Comparison of ENCODE assay signal across 8 cellular contexts in genomic region chr11:72721276-72721675, GRCh38. TPM values are rescaled to one million over a fixed set of nuclear protein-coding genes. Genes with fewer than 3 reads are reported as not detected.
A peak's percentile ranks its signal among the peaks of the same experiment; 100 is the strongest.
DNase-seq lines count a peak whose midpoint lies in the region; TF ChIP-seq lines count a peak whose summit lies in the region.

No MANE protein-coding gene starts in this region.

- no peaks in the 10 kb centered on the region for H3K36me3 ChIP-seq in PC-9 (ENCODE audit: low read depth)
- H3K36me3 ChIP-seq in ovary = no peaks in the 10 kb centered on the region

- BruUV-seq in PC-9 (replicated peaks; lab: Mats Ljungman, UMichigan) = no TSS peak

- no peaks in the 10 kb centered on the region; the same call in 1 of the 2 replicates for H3F3A ChIP-seq in PC-9 (ENCODE audit: insufficient read depth, low read depth)

- H4K20me1 ChIP-seq in PC-9 (ENCODE audit: insufficient read depth) = peaks cover 15% of the 10 kb centered on the region

- no peak for DNase-seq in CD14-positive monocyte (ENCODE audit: low spot score)
- DNase-seq in PC-9 = no peak
- DNase-seq in endothelial cell (ENCODE audit: low spot score) = no peak
- no peak for DNase-seq in ovary
- DNase-seq in HK-2 (ENCODE audit: unreplicated experiment) = no peak
- no peak for DNase-seq in NCI-H1092 (lab: John Stamatoyannopoulos, UW)
- no peak for DNase-seq in kidney tubule cell (ENCODE audit: low spot score)
- no peak for DNase-seq in NCI-H1694 treated with DMSO at 0.1 percent for 48 hours (lab: John Stamatoyannopoulos, UW)

- no peak overlapping the region for H3K27ac ChIP-seq in PC-9
- H3K27ac ChIP-seq in ovary = peak overlapping the region in 1 of 2 donors; percentile 84

- H3K36me3 Mint-ChIP-seq in CD14-positive monocyte (peaks cover 77 to 87% of the 10 kb centered on the region in 2 donors), endothelial cell (ENCODE audit: low read depth, unreplicated experiment) (peaks cover 10% of the 10 kb centered on the region)

- POLR2A ChIA-PET in PC-9 (lab: Charles Lee; ENCODE audit: unreplicated experiment) = no interaction called here

- WGBS in ovary, 3 donors = 0 to 6% (median 1%) methylated on average over 3 of the region's 3 CpGs

- H3K4me2 ChIP-seq in PC-9 = peak overlapping the region; percentile 85

- intact Hi-C loops in CD14-positive monocyte (cut with micrococcal nuclease) (loop anchor here (2.0 to 5.0 kb wide), 4 partner anchors 14 to 91 kb away; partner anchors contain the start of gene ATG16L2 (in 1 of the 2)), PC-9 (cut with micrococcal nuclease; ENCODE audit: unreplicated experiment) (no loop called here), ovary (cut with DNase I) (loop anchor here (5.0 to 10.0 kb wide), 4 partner anchors 71 to 524 kb away; partner anchors contain the start of gene STARD10 (in 2 of the 4))

- H3K27ac Mint-ChIP-seq in CD14-positive monocyte (peak overlapping the region; percentile 88 to 98 (median 96)), endothelial cell (ENCODE audit: unreplicated experiment) (peak overlapping the region; percentile 96)

- H3K9me3 Mint-ChIP-seq in CD14-positive monocyte (no peaks in the 10 kb centered on the region), endothelial cell (ENCODE audit: unreplicated experiment) (no peaks in the 10 kb centered on the region)

- no peak for TF ChIP-seq EP300 in ovary (IDR thresholded peaks at IDR 0.05)

- peak overlapping the region; percentile 59; the same call in 1 of the 2 replicates for H3K4me3 ChIP-seq in PC-9
- peak overlapping the region; percentile 72 for H3K4me3 ChIP-seq in ovary

- H3K4me3 Mint-ChIP-seq in CD14-positive monocyte = peak overlapping the region; percentile 90 to 99
- peak overlapping the region; percentile 25 for H3K4me3 Mint-ChIP-seq in endothelial cell (ENCODE audit: unreplicated experiment)

- CTCF ChIA-PET in PC-9 (lab: Charles Lee) = interaction anchor here (0.5 kb wide), 1 partner anchor 19 kb away, joined by 8 read pairs; no protein-coding TSS in a partner anchor

- H3K27me3 Mint-ChIP-seq in CD14-positive monocyte (ENCODE audit: low read depth in 3 of 3) (peaks cover 0 to 2% (median 0%) of the 10 kb centered on the region in 3 donors), endothelial cell (ENCODE audit: unreplicated experiment) (peaks cover 9% of the 10 kb centered on the region)

- no peak overlapping the region for H2AFZ ChIP-seq in PC-9

- H3K4me1 Mint-ChIP-seq in CD14-positive monocyte = peaks cover 90% of the 10 kb centered on the region
- peaks cover 41% of the 10 kb centered on the region for H3K4me1 Mint-ChIP-seq in endothelial cell (ENCODE audit: unreplicated experiment)

- H3K9me3 ChIP-seq in PC-9 (ENCODE audit: insufficient read depth, low read depth) (no peaks in the 10 kb centered on the region), ovary (no peaks in the 10 kb centered on the region)

- H3K9me2 ChIP-seq in PC-9 (ENCODE audit: insufficient read depth) = no peaks in the 10 kb centered on the region

- TF ChIP-seq CTCF in CD14-positive monocyte (IDR thresholded peaks at IDR 0.05) (no peak), PC-9 (conservative IDR thresholded peaks at IDR 0.05) (no peak), endothelial cell (IDR thresholded peaks at IDR 0.05; ENCODE audit: unreplicated experiment) (no peak), ovary (IDR thresholded peaks at IDR 0.05) (no peak)

- no peak for TF ChIP-seq POLR2A in ovary (IDR thresholded peaks at IDR 0.05)

- H3K4me1 ChIP-seq in PC-9 (replicated peaks; ENCODE audit: insufficient read depth) (peaks cover 15% of the 10 kb centered on the region), ovary (ENCODE audit: insufficient read depth) (peaks cover 29% of the 10 kb centered on the region)

- no peaks in the 10 kb centered on the region for H3K27me3 ChIP-seq in PC-9 (ENCODE audit: insufficient read depth, low read depth)
- H3K27me3 ChIP-seq in ovary = no peaks in the 10 kb centered on the region

- peaks cover 61% of the 10 kb centered on the region for H3K79me2 ChIP-seq in PC-9 (ENCODE audit: low read depth)

RNA-seq across cellular contexts. Expression of gene ARAP1, which starts 30.9 kb away (rescaled TPM):
- polyA plus RNA-seq in CD14-positive monocyte = 10 to 100 TPM; 48.7 to 79.0 TPM
- total RNA-seq in PC-9 (2021) = 151 and 184 TPM in 2 replicates
- total RNA-seq in endothelial cell (ENCODE audit: unreplicated experiment) = 55.1 TPM
- total RNA-seq in ovary = 100 to 1,000 TPM in 1 of 7 donors, 10 to 100 TPM in 6; 62.1 to 162 (median 81.9) TPM
- polyA plus RNA-seq in ovary = 10 to 100 TPM; 39.0 to 75.5 TPM

RNA-seq across cellular contexts. Expression of gene PDE2A, which starts 47.1 kb away (rescaled TPM):
- polyA plus RNA-seq in CD14-positive monocyte = under 1 TPM; 0.18 to 0.53 TPM
- 9.6 and 12.0 TPM in 2 replicates for total RNA-seq in PC-9 (2021)
- 65.9 TPM for total RNA-seq in endothelial cell (ENCODE audit: unreplicated experiment)
- total RNA-seq in ovary = 10 to 100 TPM in 6 of 7 donors, 1 to 10 TPM in 1; 8.3 to 28.8 (median 11.4) TPM
- 10 to 100 TPM; 17.6 to 44.0 TPM for polyA plus RNA-seq in ovary
